In the genomic region with DNA sequence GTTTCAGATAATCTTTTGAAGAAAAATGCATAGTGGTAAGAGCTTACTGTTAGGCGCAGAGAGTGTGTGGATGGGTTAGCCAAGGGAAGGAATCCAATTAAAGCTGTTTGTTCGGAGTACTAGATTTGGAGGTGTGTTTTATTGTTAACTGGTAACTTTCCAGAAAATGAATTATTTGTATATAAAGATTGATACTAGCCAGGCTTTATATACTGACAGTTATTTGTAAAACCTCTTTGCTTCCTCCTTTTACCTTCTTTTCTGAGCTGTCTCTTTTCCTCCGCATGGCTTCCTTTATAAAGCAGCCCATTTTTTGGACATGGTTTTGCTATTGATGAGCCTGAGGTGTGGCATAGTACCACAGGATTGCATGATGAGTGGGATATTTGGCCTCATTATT, we compare ENCODE assay signal across 23 cellular contexts.
"Had no signal": no experiment of that assay in that cellular context is flagged by ENCODE, and none has a peak within 500 bp of the region (broad histone marks: within the 10 kb centered on the region; RNA-seq: fewer than 3 reads in every experiment).

No MANE protein-coding gene starts in this region.

- H3K4me3 Mint-ChIP-seq: activated B cell treated with CpG ODN at 0.5 μM for 24 hours; activated CD4-positive, alpha-beta T cell treated with anti-CD3 and anti-CD28 coated beads for 36 hours; activated naive CD8-positive, alpha-beta T cell treated with anti-CD3 and anti-CD28 coated beads for 36 hours; activated T-cell treated with anti-CD3 and anti-CD28 coated beads, Interleukin-2, amount 50 U/mL, for 4 hours; dendritic cell treated with granulocyte-macrophage colony-stimulating factor and Interleukin-4, amounts not matched to agents 40 ng/mL and 50 ng/mL, for 4 days; memory B cell; stimulated activated effector memory CD8-positive, alpha-beta T cell treated with anti-CD3 and anti-CD28 coated beads, Interleukin-12 subunit alpha, Interleukin-12 subunit beta, amount 100 ng/mL, for 72 hours; T-helper 1 cell treated with Interleukin-12 subunit alpha and Interleukin-12 subunit beta and Interleukin-4 antibody, amounts not matched to agents 30 μg/mL and 1 μg/mL, for 36 hours had no signal

- H3K4me3 ChIP-seq: right atrium auricular region had no signal

- H3K27ac Mint-ChIP-seq: activated B cell treated with CpG ODN at 0.5 μM for 24 hours; activated CD4-positive, alpha-beta T cell treated with anti-CD3 and anti-CD28 coated beads for 36 hours; activated T-helper 2 cell treated with anti-CD3 and anti-CD28 coated beads, Interferon-gamma antibody, Interleukin-2, Interleukin-4, amounts not matched to agents 10 μg/mL and 5 μg/mL and 100 μg/mL, durations not matched to agents 14 hours and 24 hours and 36 hours; dendritic cell treated with granulocyte-macrophage colony-stimulating factor and Interleukin-4, amounts not matched to agents 40 ng/mL and 50 ng/mL, for 4 days; memory B cell; progenitor cell of endocrine pancreas; stimulated activated effector memory CD8-positive, alpha-beta T cell treated with anti-CD3 and anti-CD28 coated beads, Interleukin-12 subunit alpha, Interleukin-12 subunit beta, amount 100 ng/mL, for 72 hours; T-helper 1 cell treated with Interleukin-12 subunit alpha and Interleukin-12 subunit beta and Interleukin-4 antibody, amounts not matched to agents 30 μg/mL and 1 μg/mL, for 36 hours had no signal

- FAIRE-seq: endometrium had no signal

- H3K27ac ChIP-seq: foreskin keratinocyte had no signal

- DNase-seq: activated B cell treated with CpG ODN at 0.5 μM for 24 hours; activated CD4-positive, alpha-beta T cell treated with anti-CD3 and anti-CD28 coated beads for 36 hours; activated CD4-positive, alpha-beta T cell treated with anti-CD3 and anti-CD28 coated beads, Interleukin-2, amount 50 U/mL, for 4 hours; activated CD8-positive, alpha-beta memory T cell treated with anti-CD3 and anti-CD28 coated beads, Interleukin-2, amount 50 U/mL, for 48 hours; activated naive CD4-positive, alpha-beta T cell; activated naive CD8-positive, alpha-beta T cell treated with anti-CD3 and anti-CD28 coated beads for 36 hours; activated T-cell treated with anti-CD3 and anti-CD28 coated beads, Interleukin-2, amount 50 U/mL, for 4 hours; effector CD4-positive, alpha-beta T cell; erythroblast; foreskin keratinocyte; glutamatergic neuron; hypothalamus; nucleus accumbens; stimulated activated CD4-positive, alpha-beta T cell treated with anti-CD3 and anti-CD28 coated beads, Interleukin-1b, Interleukin-23, amount 100 ng/mL, for 48 hours; T1000 had no signal

- H3K9me3 Mint-ChIP-seq: activated T-cell treated with anti-CD3 and anti-CD28 coated beads, Interleukin-2, amount 50 U/mL, for 4 hours; activated T-helper 2 cell treated with anti-CD3 and anti-CD28 coated beads, Interferon-gamma antibody, Interleukin-2, Interleukin-4, amounts not matched to agents 10 μg/mL and 5 μg/mL and 100 μg/mL, durations not matched to agents 14 hours and 24 hours and 36 hours; stimulated activated effector memory CD8-positive, alpha-beta T cell treated with anti-CD3 and anti-CD28 coated beads, Interleukin-12 subunit alpha, Interleukin-12 subunit beta, amount 100 ng/mL, for 72 hours; T-helper 1 cell treated with Interleukin-12 subunit alpha and Interleukin-12 subunit beta and Interleukin-4 antibody, amounts not matched to agents 30 μg/mL and 1 μg/mL, for 36 hours had no signal

- H3K36me3 Mint-ChIP-seq: activated naive CD8-positive, alpha-beta T cell treated with anti-CD3 and anti-CD28 coated beads for 36 hours; memory B cell; stimulated activated effector memory CD8-positive, alpha-beta T cell treated with anti-CD3 and anti-CD28 coated beads, Interleukin-12 subunit alpha, Interleukin-12 subunit beta, amount 100 ng/mL, for 72 hours had no signal

- H3K4me1 ChIP-seq: foreskin keratinocyte had no signal

- H3K36me3 ChIP-seq: right atrium auricular region had no signal

- H3K4me1 Mint-ChIP-seq: activated B cell treated with CpG ODN at 0.5 μM for 24 hours; activated CD4-positive, alpha-beta T cell treated with anti-CD3 and anti-CD28 coated beads for 36 hours; activated naive CD8-positive, alpha-beta T cell treated with anti-CD3 and anti-CD28 coated beads for 36 hours; memory B cell had no signal

- ATAC-seq: activated CD4-positive, alpha-beta T cell treated with anti-CD3 and anti-CD28 coated beads for 36 hours; activated T-cell treated with anti-CD3 and anti-CD28 coated beads, Interleukin-2, amount 50 U/mL, for 4 hours; foreskin keratinocyte; stimulated activated effector memory CD8-positive, alpha-beta T cell treated with anti-CD3 and anti-CD28 coated beads, Interleukin-12 subunit alpha, Interleukin-12 subunit beta, amount 100 ng/mL, for 72 hours had no signal

- H3K27me3 ChIP-seq: foreskin keratinocyte, right atrium auricular region had no signal

- H3K27me3 Mint-ChIP-seq: activated B cell treated with CpG ODN at 0.5 μM for 24 hours; activated CD4-positive, alpha-beta T cell treated with anti-CD3 and anti-CD28 coated beads for 36 hours; activated naive CD8-positive, alpha-beta T cell treated with anti-CD3 and anti-CD28 coated beads for 36 hours; dendritic cell treated with granulocyte-macrophage colony-stimulating factor and Interleukin-4, amounts not matched to agents 40 ng/mL and 50 ng/mL, for 4 days; memory B cell; progenitor cell of endocrine pancreas had no signal
